ENCODE assay signal across 9 cellular contexts in the genomic region with DNA sequence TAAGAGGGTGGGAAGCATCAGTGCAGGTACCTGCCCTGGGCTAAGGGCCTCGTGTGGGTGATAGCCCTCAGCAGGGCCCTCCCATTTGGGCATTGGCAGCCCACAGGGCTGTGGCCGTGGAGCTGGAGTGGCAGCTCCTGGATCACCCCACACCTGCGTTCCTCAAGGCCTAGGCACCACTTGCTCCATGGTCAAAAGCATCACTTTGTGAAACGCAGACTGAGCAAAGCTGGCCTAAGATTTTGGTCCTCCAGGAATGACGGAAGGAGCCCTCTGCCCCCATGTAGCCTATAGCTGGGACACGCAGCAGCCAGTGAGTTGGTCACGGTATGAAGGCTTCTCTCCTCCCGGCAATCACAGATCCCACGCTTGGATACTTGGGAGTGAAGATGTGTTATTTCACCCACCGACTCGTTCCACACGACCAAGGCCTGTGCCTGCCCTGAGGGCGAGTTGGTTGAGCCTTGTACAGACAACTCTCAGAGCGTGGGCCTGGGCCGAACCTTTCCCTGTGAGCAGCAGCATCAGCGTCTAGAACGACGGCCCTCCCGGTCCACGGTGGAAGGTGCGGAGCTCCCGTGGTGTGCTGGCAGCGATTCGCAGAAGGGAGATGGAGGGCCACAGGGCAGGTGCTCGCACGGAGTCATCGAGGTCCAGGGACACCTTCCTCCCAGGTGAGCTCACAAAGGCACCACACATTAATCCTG. TPM values are rescaled to one million over a fixed set of nuclear protein-coding genes. Genes with fewer than 3 reads are reported as not detected.
DNase-seq lines count a peak whose midpoint lies in the region; ATAC-seq and TF ChIP-seq lines count a peak whose summit lies in the region.
"Had no signal": no experiment of that assay in that cellular context is flagged by ENCODE, and none has a peak within 500 bp of the region (broad histone marks: within the 10 kb centered on the region; RNA-seq: fewer than 3 reads in every experiment).

No MANE protein-coding gene starts in this region.

- DNase-seq in Peyer's patch (no peak), globus pallidus (ENCODE audit: low spot score) (peak; percentile 10), psoas muscle (no peak), OCI-M2 (lab: John Stamatoyannopoulos, UW; ENCODE audit: unreplicated experiment) (no peak), GM13977 (ENCODE audit: low spot score) (no peak), CD1c-positive myeloid dendritic cell (ENCODE audit: extremely low spot score) (no peak)

- H3K9me3 ChIP-seq in Peyer's patch (no peaks in the 10 kb centered on the region), psoas muscle (no peaks in the 10 kb centered on the region)

- H3K4me3 ChIP-seq in Peyer's patch (no peak overlapping the region), psoas muscle (peak overlapping the region; percentile 71)

- H3K4me1 ChIP-seq in Peyer's patch (peaks cover 0 to 9% (median 3%) of the 10 kb centered on the region in 4 donors), psoas muscle (peaks cover 3% of the 10 kb centered on the region)

- H3K27ac ChIP-seq in C4-2B = peak overlapping the region; percentile 55
- H3K27ac ChIP-seq in Peyer's patch = peak overlapping the region; percentile 52 to 86 (median 72)
- peak overlapping the region; percentile 76 for H3K27ac ChIP-seq in psoas muscle

- ATAC-seq in psoas muscle (peak in 3 of 4 donors; percentile 16 to 23 (median 21)), HG03280 (IDR thresholded peaks at IDR 0.05; ENCODE audit: unreplicated experiment) (no peak)

- 91 to 96% (median 93%) methylated on average over 27 of the region's 27 CpGs for WGBS in psoas muscle, 3 donors

- H3K36me3 ChIP-seq in Peyer's patch = no peaks in the 10 kb centered on the region
- peaks cover 0 to 13% of the 10 kb centered on the region in 2 donors for H3K36me3 ChIP-seq in psoas muscle (ENCODE audit: insufficient read depth in 1 of 2, low read depth in 1 of 2)

- H3K27me3 ChIP-seq in Peyer's patch = no peaks in the 10 kb centered on the region
- H3K27me3 ChIP-seq in psoas muscle (ENCODE audit: insufficient read depth in 3 of 3, low read length in 2 of 3) = no peaks in the 10 kb centered on the region

- TF ChIP-seq CTCF in C4-2B (conservative IDR thresholded peaks at IDR 0.05) (no peak), Peyer's patch (IDR thresholded peaks at IDR 0.05) (no peak), psoas muscle (IDR thresholded peaks at IDR 0.05) (no peak), GM13977 (IDR thresholded peaks at IDR 0.05; ENCODE audit: extremely low read depth, insufficient read depth, missing control alignments) (no peak)

- intact Hi-C loops in psoas muscle (cut with DNase I) = no loop called here

- in situ Hi-C loops in GM13977 (cut with MboI; ENCODE audit: low pct_unique_long_range_greater_than_20kb, low sequenced_read_pairs, unreplicated experiment) = no loop called here

- TF ChIP-seq POLR2A in Peyer's patch (IDR thresholded peaks at IDR 0.05) = no peak

RNA-seq across cellular contexts. Expression of a gene that starts 39.7 kb away (rescaled TPM):
- total RNA-seq in Peyer's patch (10 to 100 TPM in 3 of 4 donors, 1 to 10 TPM in 1; 5.4 to 28.3 (median 16.3) TPM), psoas muscle (1 to 10 TPM; 1.6 to 9.4 (median 4.0) TPM)
- polyA plus RNA-seq in psoas muscle = 1 to 10 TPM in 1 of 3 donors, under 1 TPM in 2; 0.49 to 1.3 (median 0.62) TPM
- total RNA-seq: Calu3 had no signal
